Comparison of ENCODE assay signal across 8 cellular contexts in genomic region chr15:39935241-39935640, GRCh38. TPM values are rescaled to one million over a fixed set of nuclear protein-coding genes. Genes with fewer than 3 reads are reported as not detected.
DNase-seq lines count a peak whose midpoint lies in the region; ATAC-seq and TF ChIP-seq lines count a peak whose summit lies in the region.

No MANE protein-coding gene starts in this region.

- peaks cover 62% of the 10 kb centered on the region for H3K79me2 ChIP-seq in mammary epithelial cell (ENCODE audit: insufficient read depth, low read length)

- H3K27ac ChIP-seq in HUES6 (ENCODE audit: low read depth, low read length) (no peak overlapping the region), mammary epithelial cell (ENCODE audit: insufficient read depth, low read depth, low read length) (peak overlapping the region; percentile 92), left lung (no peak overlapping the region)

- ATAC-seq in natural killer cell (no peak), HG02759 (IDR thresholded peaks at IDR 0.05; ENCODE audit: unreplicated experiment) (no peak), left lung (no peak)

- H3K9ac ChIP-seq in HUES6 (ENCODE audit: low read length) (no peak overlapping the region), mammary epithelial cell (ENCODE audit: insufficient read depth, low read length) (peak overlapping the region; percentile 74)

- in situ Hi-C loops in mammary epithelial cell (cut with MboI; ENCODE audit: low sequenced_read_pairs in 2 of 2): no loop called here

- no peaks in the 10 kb centered on the region for H3K27me3 ChIP-seq in HUES6 (ENCODE audit: control insufficient read depth, insufficient read depth, low read length)
- no peaks in the 10 kb centered on the region for H3K27me3 ChIP-seq in mammary epithelial cell (ENCODE audit: insufficient read depth, low read length)
- H3K27me3 ChIP-seq in left lung: no peaks in the 10 kb centered on the region

- H3K27ac Mint-ChIP-seq in CD14-positive monocyte: peak overlapping the region in 4 of 7 donors; percentile 17 to 52 (median 36)
- H3K27ac Mint-ChIP-seq in natural killer cell: no peak overlapping the region

- intact Hi-C loops in CD14-positive monocyte (cut with micrococcal nuclease) (loop anchor here (5.0 to 10.0 kb wide), 3 partner anchors 148 to 1990 kb away; partner anchors contain the start of gene FSIP1 (in 1 of the 2)), mammary epithelial cell (cut with micrococcal nuclease) (loop anchor here (2.0 kb wide), 2 partner anchors 14 to 148 kb away; partner anchors contain the start of gene GPR176), natural killer cell (cut with micrococcal nuclease) (no loop called here), left lung (cut with DNase I) (no loop called here)

- peak overlapping the region in 1 of 2 donors; percentile 32 for H3K4me3 Mint-ChIP-seq in CD14-positive monocyte
- peak overlapping the region; percentile 86 for H3K4me3 Mint-ChIP-seq in natural killer cell

- H3K36me3 ChIP-seq in HUES6 (ENCODE audit: control insufficient read depth, insufficient read depth, low read length): peaks cover 23% of the 10 kb centered on the region; the same call in 1 of the 2 replicates
- H3K36me3 ChIP-seq in mammary epithelial cell (ENCODE audit: insufficient read depth, low read length): peaks cover 4% of the 10 kb centered on the region
- peaks cover 0 to 8% of the 10 kb centered on the region in 2 donors for H3K36me3 ChIP-seq in left lung

- DNase-seq in CD14-positive monocyte (ENCODE audit: low spot score) (no peak), mammary epithelial cell (no peak), natural killer cell (no peak), nucleus accumbens (lab: John Stamatoyannopoulos, UW) (no peak), left lung (no peak), DMS53 (lab: John Stamatoyannopoulos, UW) (no peak)

- CTCF ChIA-PET in mammary epithelial cell (lab: Charles Lee; ENCODE audit: low non-redundant PET): interaction anchor here (0.6 kb wide), 1 partner anchor 48 kb away, joined by 4 read pairs; no protein-coding TSS in a partner anchor

- TF ChIP-seq CTCF in CD14-positive monocyte (IDR thresholded peaks at IDR 0.05) (no peak), mammary epithelial cell (conservative IDR thresholded peaks at IDR 0.05 in 1 of 2, IDR thresholded peaks at IDR 0.05 in 1 of 2; ENCODE audit: extremely low read depth in 1 of 2, insufficient read depth in 1 of 2, low read depth in 1 of 2, low read length in 2 of 2) (no peak), natural killer cell (IDR thresholded peaks at IDR 0.05) (no peak), left lung (IDR thresholded peaks at IDR 0.05) (no peak)

- peaks cover 51% of the 10 kb centered on the region for H3K4me1 Mint-ChIP-seq in CD14-positive monocyte
- H3K4me1 Mint-ChIP-seq in natural killer cell: peaks cover 30 to 34% of the 10 kb centered on the region in 2 donors

- H4K20me1 ChIP-seq in mammary epithelial cell (ENCODE audit: insufficient read depth, low read length): no peaks in the 10 kb centered on the region

- H3K36me3 Mint-ChIP-seq in CD14-positive monocyte (peaks cover 16 to 19% of the 10 kb centered on the region in 2 donors), natural killer cell (peaks cover 7% of the 10 kb centered on the region)

- H3K27me3 Mint-ChIP-seq in CD14-positive monocyte (ENCODE audit: low read depth in 3 of 3) (no peaks in the 10 kb centered on the region), natural killer cell (ENCODE audit: low read depth in 2 of 2) (peaks cover 8 to 21% of the 10 kb centered on the region in 2 donors)

- peaks cover 7% of the 10 kb centered on the region for H3K4me1 ChIP-seq in HUES6 (ENCODE audit: control insufficient read depth, insufficient read depth, low read length)
- H3K4me1 ChIP-seq in mammary epithelial cell (ENCODE audit: insufficient read depth, low read length): peaks cover 23% of the 10 kb centered on the region
- peaks cover 7 to 53% of the 10 kb centered on the region in 2 donors for H3K4me1 ChIP-seq in left lung

- H3K4me2 ChIP-seq in mammary epithelial cell (ENCODE audit: insufficient read depth, low read depth, low read length): peak overlapping the region; percentile 83

- BruUV-seq in mammary epithelial cell (replicated peaks; lab: Mats Ljungman, UMichigan): no TSS peak

- WGBS in mammary epithelial cell (ENCODE audit: low coverage, missing lambda C conversion rate): 100% methylated on average over 4 of the region's 4 CpGs

- dilution Hi-C loops in mammary epithelial cell (cut with HindIII; ENCODE audit: low sequenced_read_pairs): loop anchor here (5.0 kb wide), 2 partner anchors 42 to 48 kb away; no protein-coding TSS in a partner anchor

- H3K4me3 ChIP-seq in HUES6 (ENCODE audit: low read depth, low read length) (peak overlapping the region; percentile 79), mammary epithelial cell (replicated peaks in 1 of 3; ENCODE audit: insufficient read depth in 1 of 3, low read depth in 2 of 3, low read length in 3 of 3) (peak overlapping the region in 2 of 3 experiments; percentile 64 to 76), left lung (peak overlapping the region in 1 of 2 donors; percentile 84)

- no peak overlapping the region for H2AFZ ChIP-seq in mammary epithelial cell (ENCODE audit: low read depth, low read length)

- H3K9me3 Mint-ChIP-seq in CD14-positive monocyte (no peaks in the 10 kb centered on the region), natural killer cell (no peaks in the 10 kb centered on the region)

- no peaks in the 10 kb centered on the region for H3K9me3 ChIP-seq in HUES6 (ENCODE audit: control insufficient read depth, insufficient read depth, low read depth, low read length)
- H3K9me3 ChIP-seq in mammary epithelial cell (replicated peaks; ENCODE audit: insufficient read depth, low read length): no peaks in the 10 kb centered on the region
- H3K9me3 ChIP-seq in left lung: no peaks in the 10 kb centered on the region

RNA-seq across cellular contexts. Expression of gene EIF2AK4, which starts 1.3 kb away (rescaled TPM):
- polyA plus RNA-seq in CD14-positive monocyte: 10 to 100 TPM; 16.1 to 19.8 TPM
- 10 to 100 TPM; 71.3 to 84.2 TPM for total RNA-seq in mammary epithelial cell
- polyA plus RNA-seq in mammary epithelial cell: 83.6 TPM
- polyA minus RNA-seq in mammary epithelial cell: 112 TPM
- 10 to 100 TPM; 13.9 to 21.3 (median 19.6) TPM for total RNA-seq in natural killer cell
- 10 to 100 TPM; 38.3 to 40.3 TPM for total RNA-seq in left lung

RNA-seq across cellular contexts. Expression of gene GPR176, which starts 15.2 kb away (rescaled TPM):
- polyA plus RNA-seq in CD14-positive monocyte (under 1 TPM in 1 of 2 donors, not detected in 1; 0.18 TPM), mammary epithelial cell (16.2 TPM)
- total RNA-seq in mammary epithelial cell (10 to 100 TPM in 1 of 2 donors, 1 to 10 TPM in 1; 4.3 to 20.7 TPM), natural killer cell (under 1 TPM in 1 of 3 donors, not detected in 2; 0.38 TPM), left lung (1 to 10 TPM; 4.9 to 6.6 TPM)
- 47.5 TPM for polyA minus RNA-seq in mammary epithelial cell

Comparison
In these comparisons a context has a peak if more than half of its experiments do, and no peak if none do; other contexts are left out.
1. H3K27ac Mint-ChIP-seq: peak in CD14-positive monocyte (4 of 7); none in natural killer cell (0 of 2).
2. intact Hi-C loops: an anchor here in CD14-positive monocyte (5.0 to 10.0 kb wide) and mammary epithelial cell (2.0 kb wide); none called in natural killer cell and left lung.